Comparison of ENCODE assay signal across 13 cellular contexts in the genomic region with DNA sequence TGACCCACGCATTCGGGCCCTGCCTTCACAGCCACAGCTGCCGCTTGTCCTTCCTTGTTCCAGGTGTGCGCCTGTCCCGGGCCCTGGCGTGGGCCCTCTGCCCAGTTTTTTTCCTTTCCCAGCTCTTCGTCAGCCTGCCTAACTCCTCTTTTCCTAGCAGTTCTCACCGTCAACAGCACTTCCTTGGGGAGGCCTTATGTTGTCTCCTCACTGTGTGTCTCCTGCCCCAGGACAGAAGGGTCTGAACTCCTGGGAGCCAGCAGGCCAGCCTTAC.
DNase-seq lines count a peak whose midpoint lies in the region; ATAC-seq and TF ChIP-seq lines count a peak whose summit lies in the region.
"Had no signal": no experiment of that assay in that cellular context is flagged by ENCODE, and none has a peak within 500 bp of the region (broad histone marks: within the 10 kb centered on the region; RNA-seq: fewer than 3 reads in every experiment).

No MANE protein-coding gene starts in this region.

- H3K4me3 ChIP-seq in left ventricle myocardium inferior (no peak overlapping the region), testis (no peak overlapping the region)
- H3K4me3 ChIP-seq: BLaER1 treated with 17β-estradiol and CSF1 and Interleukin-3, amounts not matched to agents 10 nM and 100 nM; GM23248 had no signal

- H3K4me3 Mint-ChIP-seq in endothelial cell (ENCODE audit: unreplicated experiment): peak overlapping the region; percentile 58
- H3K4me3 Mint-ChIP-seq in neural crest cell: no peak overlapping the region
- H3K4me3 Mint-ChIP-seq: CD4-positive, CD25-positive, alpha-beta regulatory T cell had no signal

- H3K27me3 ChIP-seq in left ventricle myocardium inferior (ENCODE audit: low read depth) (no peaks in the 10 kb centered on the region), testis (no peaks in the 10 kb centered on the region)
- H3K27me3 ChIP-seq: BLaER1 treated with 17β-estradiol and CSF1 and Interleukin-3, amounts not matched to agents 10 nM and 100 nM had no signal

- H3K36me3 Mint-ChIP-seq in endothelial cell (ENCODE audit: low read depth, unreplicated experiment): peaks cover 38% of the 10 kb centered on the region
- no peaks in the 10 kb centered on the region for H3K36me3 Mint-ChIP-seq in neural crest cell (ENCODE audit: low read depth)

- H3K27ac ChIP-seq in left ventricle myocardium inferior (replicated peaks) (peak overlapping the region; percentile 87), testis (peak overlapping the region; percentile 51 to 67)
- H3K27ac ChIP-seq: BLaER1 treated with 17β-estradiol and CSF1 and Interleukin-3, amounts not matched to agents 10 nM and 100 nM; GM23248; HL-60 had no signal

- H3K4me1 ChIP-seq in left ventricle myocardium inferior: peaks cover 55% of the 10 kb centered on the region
- peaks cover 10% of the 10 kb centered on the region for H3K4me1 ChIP-seq in testis

- TF ChIP-seq CTCF in left ventricle myocardium inferior (IDR thresholded peaks at IDR 0.05; ENCODE audit: borderline replicate concordance) (no peak), endothelial cell (IDR thresholded peaks at IDR 0.05; ENCODE audit: unreplicated experiment) (no peak), neural crest cell (conservative IDR thresholded peaks at IDR 0.05) (no peak), testis (IDR thresholded peaks at IDR 0.05) (no peak)

- intact Hi-C loops in left ventricle myocardium inferior (cut with micrococcal nuclease) (no loop called here), Right ventricle myocardium superior (cut with DNase I) (no loop called here), testis (cut with DNase I; ENCODE audit: low total_unique reads) (no loop called here)

- H3K36me3 ChIP-seq in left ventricle myocardium inferior: peaks cover 28% of the 10 kb centered on the region
- H3K36me3 ChIP-seq in testis (ENCODE audit: low read depth, missing control alignments): no peaks in the 10 kb centered on the region

- peaks cover 6% of the 10 kb centered on the region for H3K27me3 Mint-ChIP-seq in endothelial cell (ENCODE audit: unreplicated experiment)
- H3K27me3 Mint-ChIP-seq in neural crest cell (ENCODE audit: low read depth): no peaks in the 10 kb centered on the region
- H3K27me3 Mint-ChIP-seq: CD4-positive, CD25-positive, alpha-beta regulatory T cell had no signal

- H3K4me1 Mint-ChIP-seq in endothelial cell (ENCODE audit: unreplicated experiment) (peaks cover 4% of the 10 kb centered on the region), neural crest cell (peaks cover 23% of the 10 kb centered on the region)

- H3K27ac Mint-ChIP-seq in endothelial cell (ENCODE audit: unreplicated experiment) (peak overlapping the region; percentile 52), neural crest cell (ENCODE audit: unreplicated experiment) (peak overlapping the region; percentile 77)
- H3K27ac Mint-ChIP-seq: CD4-positive, CD25-positive, alpha-beta regulatory T cell had no signal

- no peaks in the 10 kb centered on the region for H3K9me3 ChIP-seq in left ventricle myocardium inferior (replicated peaks)
- H3K9me3 ChIP-seq in testis: no peaks in the 10 kb centered on the region

- ATAC-seq in Right ventricle myocardium superior (ENCODE audit: poor library complexity): no peak
- no peak for ATAC-seq in HG02885 (IDR thresholded peaks at IDR 0.05; ENCODE audit: poor library complexity, unreplicated experiment)
- ATAC-seq: HCT116 had no signal

- H3K9me3 Mint-ChIP-seq in endothelial cell (ENCODE audit: unreplicated experiment): no peaks in the 10 kb centered on the region
- H3K9me3 Mint-ChIP-seq in neural crest cell: no peaks in the 10 kb centered on the region

- no peak for TF ChIP-seq POLR2A in testis (IDR thresholded peaks at IDR 0.05)

- 80 to 82% methylated on average over 8 of the region's 8 CpGs for WGBS in testis, 2 donors

- no peak for DNase-seq in left ventricle myocardium inferior
- no peak for DNase-seq in Right ventricle myocardium superior
- DNase-seq in endothelial cell (ENCODE audit: low spot score): no peak
- no peak for DNase-seq in neural crest cell (ENCODE audit: low read depth, low spot score)
- no peak for DNase-seq in testis
- DNase-seq in DMS53 (lab: John Stamatoyannopoulos, UW): no peak
- DNase-seq: ACHN; CD4-positive, CD25-positive, alpha-beta regulatory T cell; GM23248 had no signal
